29 cellular contexts compared by ENCODE assay signal in genomic region chr1:243646841-243647240, GRCh38.
"Had no signal": no experiment of that assay in that cellular context is flagged by ENCODE, and none has a peak within 500 bp of the region (broad histone marks: within the 10 kb centered on the region; RNA-seq: fewer than 3 reads in every experiment).

No MANE protein-coding gene starts in this region.

- H3K27ac ChIP-seq: colonic mucosa, coronary artery, dorsolateral prefrontal cortex, epithelial cell of prostate, esophagus muscularis mucosa, esophagus squamous epithelium, foreskin keratinocyte, gastrocnemius medialis, gastroesophageal sphincter, heart left ventricle, heart right ventricle had no signal

- ATAC-seq: effector memory CD8-positive, alpha-beta T cell; esophagus mucosa; foreskin keratinocyte; gastrocnemius medialis; gastroesophageal sphincter; heart left ventricle; heart right ventricle had no signal

- FAIRE-seq: colon, endometrium, endothelial cell of umbilical vein, frontal cortex had no signal

- DNase-seq: colonic mucosa; cortex of kidney; dermis blood vessel endothelial cell; dorsolateral prefrontal cortex; effector CD4-positive, alpha-beta T cell; effector CD8-positive, alpha-beta T cell; effector memory CD4-positive, alpha-beta T cell; effector memory CD8-positive, alpha-beta T cell; endodermal cell; erythroblast; esophagus squamous epithelium; foreskin fibroblast; foreskin keratinocyte; foreskin melanocyte; gastrocnemius medialis; glutamatergic neuron; head of caudate nucleus; heart left ventricle; heart right ventricle had no signal

- H3K9me3 ChIP-seq: colonic mucosa, gastrocnemius medialis had no signal

- H3K9me3 Mint-ChIP-seq: effector memory CD8-positive, alpha-beta T cell had no signal

- H3K27me3 ChIP-seq: colonic mucosa, dorsolateral prefrontal cortex, esophagus muscularis mucosa, esophagus squamous epithelium, foreskin keratinocyte, gastrocnemius medialis, gastroesophageal sphincter, heart left ventricle, heart right ventricle had no signal

- H3K27me3 Mint-ChIP-seq: dendritic cell treated with granulocyte-macrophage colony-stimulating factor and Interleukin-4, amounts not matched to agents 40 ng/mL and 50 ng/mL, for 4 days; effector memory CD8-positive, alpha-beta T cell had no signal

- H3K4me3 Mint-ChIP-seq: dendritic cell treated with granulocyte-macrophage colony-stimulating factor and Interleukin-4, amounts not matched to agents 40 ng/mL and 50 ng/mL, for 4 days; effector memory CD8-positive, alpha-beta T cell; endodermal cell had no signal

- H3K36me3 ChIP-seq: colonic mucosa, gastrocnemius medialis had no signal

- H3K27ac Mint-ChIP-seq: dendritic cell treated with granulocyte-macrophage colony-stimulating factor and Interleukin-4, amounts not matched to agents 40 ng/mL and 50 ng/mL, for 4 days; endodermal cell had no signal

- H3K4me1 Mint-ChIP-seq: endodermal cell had no signal

- H3K4me3 ChIP-seq: colonic mucosa, coronary artery, dorsolateral prefrontal cortex, esophagus muscularis mucosa, esophagus squamous epithelium, gastrocnemius medialis, gastroesophageal sphincter, heart left ventricle, heart right ventricle had no signal

- H3K4me1 ChIP-seq: colonic mucosa, esophagus muscularis mucosa, esophagus squamous epithelium, foreskin keratinocyte, gastrocnemius medialis, gastroesophageal sphincter, heart left ventricle, heart right ventricle had no signal
